8 cellular contexts compared by ENCODE assay signal in the genomic region with DNA sequence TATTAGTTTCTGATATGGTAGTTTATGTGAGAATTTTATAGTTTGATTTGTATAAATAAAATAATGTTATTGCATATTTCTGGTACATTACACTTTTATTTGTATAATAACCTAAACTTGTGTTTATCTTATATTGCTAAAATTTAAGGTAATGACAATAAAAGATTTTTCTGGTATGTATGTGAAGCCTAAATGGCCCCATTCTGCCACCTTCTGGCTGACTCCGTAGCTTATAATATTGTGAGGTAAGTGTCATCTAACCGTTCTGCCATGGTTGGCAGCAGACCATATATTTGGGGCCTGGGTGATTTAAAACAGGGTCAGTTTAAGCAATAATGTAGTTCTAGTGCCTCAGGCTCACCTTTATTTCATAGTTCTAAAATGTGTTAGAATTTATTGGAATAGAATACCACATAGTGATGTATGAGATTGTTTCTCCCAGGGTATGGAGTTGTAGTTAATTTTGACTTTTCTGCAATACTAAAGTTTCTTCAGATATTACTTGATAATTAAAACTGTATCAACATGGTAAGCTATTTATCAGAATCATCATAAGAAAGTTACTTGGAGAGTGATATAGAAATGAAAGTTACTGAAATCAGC. TPM values are rescaled to one million over a fixed set of nuclear protein-coding genes. Genes with fewer than 3 reads are reported as not detected.
DNase-seq lines count a peak whose midpoint lies in the region; ATAC-seq, FAIRE-seq and TF ChIP-seq lines count a peak whose summit lies in the region.

No MANE protein-coding gene starts in this region.

- peak; percentile 54 for FAIRE-seq in endothelial cell of umbilical vein (lab: Jason Lieb, UNC)

- dilution Hi-C loops in endothelial cell of umbilical vein (cut with MboI; ENCODE audit: extremely low pct_ligation_motif_present, low sequenced_read_pairs), result no loop called here

- H3K36me3 ChIP-seq in endothelial cell of umbilical vein (ENCODE audit: control insufficient read depth in 2 of 2, extremely low read depth in 1 of 2, insufficient read depth in 2 of 2, low read length in 2 of 2) (no peaks in the 10 kb centered on the region), vagina (no peaks in the 10 kb centered on the region)

- H2AFZ ChIP-seq in endothelial cell of umbilical vein (ENCODE audit: low read depth, low read length), result no peak overlapping the region

- no peaks in the 10 kb centered on the region for H4K20me1 ChIP-seq in endothelial cell of umbilical vein (replicated peaks; ENCODE audit: control insufficient read depth, extremely low read depth, insufficient read depth, low read length)

- H3K4me1 Mint-ChIP-seq in nephron progenitor cell, result peaks cover 26% of the 10 kb centered on the region

- H3K9ac ChIP-seq in endothelial cell of umbilical vein (replicated peaks; ENCODE audit: extremely low read depth, insufficient read depth, low read length), result no peak overlapping the region

- no peaks in the 10 kb centered on the region for H3K79me2 ChIP-seq in endothelial cell of umbilical vein (ENCODE audit: control insufficient read depth, insufficient read depth, low read length)

- no peaks in the 10 kb centered on the region for H3K27me3 ChIP-seq in endothelial cell of umbilical vein (ENCODE audit: control insufficient read depth in 2 of 2, insufficient read depth in 2 of 2, low read length in 2 of 2)
- no peaks in the 10 kb centered on the region for H3K27me3 ChIP-seq in vagina

- no peaks in the 10 kb centered on the region for H3K27me3 Mint-ChIP-seq in nephron progenitor cell (ENCODE audit: low read depth, poor library complexity)

- BruUV-seq in endothelial cell of umbilical vein (replicated peaks; lab: Mats Ljungman, UMichigan), result no TSS peak

- no peaks in the 10 kb centered on the region for H3K4me1 ChIP-seq in endothelial cell of umbilical vein (ENCODE audit: control insufficient read depth, extremely low read depth, insufficient read depth, low read length)
- H3K4me1 ChIP-seq in vagina, result no peaks in the 10 kb centered on the region

- peak; percentile 66 for ATAC-seq in HG02763 (IDR thresholded peaks at IDR 0.05; ENCODE audit: unreplicated experiment)

- no peaks in the 10 kb centered on the region for H3K9me1 ChIP-seq in endothelial cell of umbilical vein (replicated peaks; ENCODE audit: control insufficient read depth, extremely low read depth, insufficient read depth, low read length)

- no peak overlapping the region for H3K4me3 ChIP-seq in endothelial cell of umbilical vein (replicated peaks in 1 of 3; ENCODE audit: insufficient read depth in 1 of 3, low read depth in 1 of 3, low read length in 3 of 3)
- H3K4me3 ChIP-seq in vagina, result no peak overlapping the region

- H3K27ac ChIP-seq in endothelial cell of umbilical vein (ENCODE audit: insufficient read depth, low read depth, low read length), result no peak overlapping the region
- no peak overlapping the region for H3K27ac ChIP-seq in vagina

- TF ChIP-seq POLR2A in endothelial cell of umbilical vein (IDR thresholded peaks at IDR 0.05; ENCODE audit: low read depth, low read length) (no peak), vagina (IDR thresholded peaks at IDR 0.05) (no peak)

- POLR2A ChIA-PET in endothelial cell of umbilical vein (lab: Charles Lee), result no interaction called here

- DNase-seq in DMS79 treated with DMSO at 0.1 percent for 48 hours (lab: John Stamatoyannopoulos, UW), result peak; percentile 7
- no peak for DNase-seq in DMS79 (lab: John Stamatoyannopoulos, UW)
- peak; percentile 58 for DNase-seq in NCI-H2227 treated with DMSO at 0.1 percent for 48 hours (lab: John Stamatoyannopoulos, UW)
- DNase-seq in activated CD4-positive, alpha-beta T cell treated with anti-CD3 and anti-CD28 coated beads, Interleukin-2, amount 50 U/mL, for 1 hour, result peak; percentile 50
- peak; percentile 67 for DNase-seq in endothelial cell of umbilical vein (ENCODE audit: low read depth, low spot score)
- DNase-seq in nephron progenitor cell, result peak; percentile 28
- DNase-seq in vagina (ENCODE audit: extremely low spot score in 2 of 2), result no peak

- intact Hi-C loops in endothelial cell of umbilical vein (cut with micrococcal nuclease), result loop anchor here (1.0 to 5.0 kb wide), 4 partner anchors 126 to 814 kb away; partner anchors contain the start of gene TTLL7
- intact Hi-C loops in vagina (cut with DNase I), result loop anchor here (5.0 to 10.0 kb wide), 2 partner anchors 191 to 492 kb away; no protein-coding TSS in a partner anchor

- H3K4me3 Mint-ChIP-seq in nephron progenitor cell, result no peak overlapping the region

- CTCF ChIA-PET in endothelial cell of umbilical vein (lab: Charles Lee), result interaction anchor here (0.5 to 13.6 kb wide), 24 partner anchors 9 to 814 kb away, joined by 3 to 231 read pairs (median 4); partner anchors contain the start of genes PRKACB and TTLL7

- peaks cover 20% of the 10 kb centered on the region for H3K9me3 Mint-ChIP-seq in nephron progenitor cell

- H3K9me3 ChIP-seq in endothelial cell of umbilical vein (replicated peaks; ENCODE audit: control insufficient read depth, insufficient read depth, low read length), result no peaks in the 10 kb centered on the region
- no peaks in the 10 kb centered on the region for H3K9me3 ChIP-seq in vagina

- TF ChIP-seq CTCF in endothelial cell of umbilical vein (IDR thresholded peaks at IDR 0.05; ENCODE audit: extremely low read depth in 1 of 2, insufficient read depth in 1 of 2, low read depth in 1 of 2, low read length in 2 of 2) (peak; percentile 42 to 51), nephron progenitor cell (IDR thresholded peaks at IDR 0.05) (peak; percentile 51), vagina (IDR thresholded peaks at IDR 0.05) (peak in 2 of 3 experiments; percentile 32 to 37)

- H3K4me2 ChIP-seq in endothelial cell of umbilical vein (ENCODE audit: insufficient read depth, low read length), result no peak overlapping the region

- H3K36me3 Mint-ChIP-seq in nephron progenitor cell (ENCODE audit: low read depth), result peaks cover 46% of the 10 kb centered on the region

- H3K27ac Mint-ChIP-seq in nephron progenitor cell, result no peak overlapping the region

TF ChIP-seq in endothelial cell of umbilical vein, 7 proteins besides CTCF, POLR2A, EP300 and RAD21:
- TF ChIP-seq POLR2AphosphoS5 (IDR thresholded peaks at IDR 0.05; ENCODE audit: insufficient read depth, low read depth, low read length), result no peak
- TF ChIP-seq, protein P1, sequence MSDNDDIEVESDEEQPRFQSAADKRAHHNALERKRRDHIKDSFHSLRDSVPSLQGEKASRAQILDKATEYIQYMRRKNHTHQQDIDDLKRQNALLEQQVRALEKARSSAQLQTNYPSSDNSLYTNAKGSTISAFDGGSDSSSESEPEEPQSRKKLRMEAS (IDR thresholded peaks at IDR 0.05; ENCODE audit: insufficient read depth, insufficient read length), result no peak
- TF ChIP-seq MYC (IDR thresholded peaks at IDR 0.05; ENCODE audit: low read depth, low read length), result no peak
- TF ChIP-seq GATA2 (IDR thresholded peaks at IDR 0.05; ENCODE audit: insufficient read depth, insufficient read length, low read depth, low read length), result no peak
- TF ChIP-seq FOS (IDR thresholded peaks at IDR 0.05; ENCODE audit: borderline replicate concordance, insufficient read depth, low read length), result no peak
- no peak for TF ChIP-seq JUN (IDR thresholded peaks at IDR 0.05; ENCODE audit: borderline replicate concordance, insufficient read depth, insufficient read length, low read depth)
- no peak for TF ChIP-seq EZH2 (IDR thresholded peaks at IDR 0.05; ENCODE audit: borderline replicate concordance, low read depth, low read length, severe bottlenecking)
TF ChIP-seq in endothelial cell of umbilical vein: peak in this region for 0.

RNA-seq across cellular contexts. Expression of gene PRKACB, which starts 21.2 kb away (rescaled TPM):
- total RNA-seq in endothelial cell of umbilical vein (72.6 and 77.5 TPM in 2 replicates), vagina (18.7 TPM)
- 13.3 and 19.1 TPM in 2 replicates for polyA plus RNA-seq in endothelial cell of umbilical vein
- polyA plus RNA-seq in endothelial cell of umbilical vein (2011; cell fraction: cytosol; rRNA removed), result 22.6 and 24.2 TPM in 2 replicates
- polyA plus RNA-seq in endothelial cell of umbilical vein (2011; cell fraction: nucleus; rRNA removed), result 24.1 and 31.9 TPM in 2 replicates
- polyA plus RNA-seq in endothelial cell of umbilical vein (2012), result 38.5 and 69.3 TPM in 2 replicates
- polyA minus RNA-seq in endothelial cell of umbilical vein, result 43.3 and 49.7 TPM in 2 replicates
- 12.3 TPM for polyA minus RNA-seq in endothelial cell of umbilical vein (2011; cell fraction: cytosol; rRNA and poly(A)+ RNA removed)
- 62.5 and 77.8 TPM in 2 replicates for polyA minus RNA-seq in endothelial cell of umbilical vein (2011; cell fraction: nucleus; rRNA and poly(A)+ RNA removed)

Comparison
In these comparisons a context has a peak if more than half of its experiments do, and no peak if none do; other contexts are left out.
1. DNase-seq: peak in DMS79 treated with DMSO at 0.1 percent for 48 hours (single experiment), NCI-H2227 treated with DMSO at 0.1 percent for 48 hours (single experiment), activated CD4-positive, alpha-beta T cell treated with anti-CD3 and anti-CD28 coated beads, Interleukin-2, amount 50 U/mL, for 1 hour (single experiment), endothelial cell of umbilical vein (single experiment) and nephron progenitor cell (single experiment); none in DMS79 (single experiment) and vagina (0 of 2).
2. Peak in every context shown above with its lines, with median percentiles within 50 percentile points of each other: CTCF ChIP-seq.